ENCODE assay signal across 1 cellular context in genomic region chr20:35257175-35257909, GRCh38.
TF ChIP-seq lines count a peak whose summit lies in the region.

No MANE protein-coding gene starts in this region.

TF ChIP-seq in SK-N-SH, 30 proteins besides CTCF, POLR2A, EP300 and RAD21:
- TF ChIP-seq PBX3 (IDR thresholded peaks at IDR 0.05) = peak; percentile 31; the same call in 1 of the 2 replicates
- TF ChIP-seq TCF12 (IDR thresholded peaks at IDR 0.05) = peak; percentile 88
- no peak for TF ChIP-seq USF1 (IDR thresholded peaks at IDR 0.05; ENCODE audit: borderline replicate concordance, low read depth)
- TF ChIP-seq GATA2 (CRISPR knock-in tag; IDR thresholded peaks at IDR 0.05) = no peak
- TF ChIP-seq TEAD4 (IDR thresholded peaks at IDR 0.05; ENCODE audit: borderline replicate concordance, insufficient read depth) = 0 out of 2 replicates have a peak, but pooled peaks have one; percentile 55
- TF ChIP-seq SMC3 (IDR thresholded peaks at IDR 0.05; ENCODE audit: low read depth, low read length) = no peak
- peak; percentile 23; the same call in 1 of the 2 replicates for TF ChIP-seq ELF1 (IDR thresholded peaks at IDR 0.05)
- TF ChIP-seq CHD2 (IDR thresholded peaks at IDR 0.05; ENCODE audit: low read length, partially characterized antibody) = no peak
- TF ChIP-seq FOXM1 (IDR thresholded peaks at IDR 0.05; ENCODE audit: low read depth) = no peak
- TF ChIP-seq JUND (IDR thresholded peaks at IDR 0.05) = no peak
- TF ChIP-seq YY1 (IDR thresholded peaks at IDR 0.05; ENCODE audit: low read depth) = no peak
- no peak for TF ChIP-seq MEF2A (IDR thresholded peaks at IDR 0.05; ENCODE audit: borderline replicate concordance, low read depth)
- TF ChIP-seq USF2 (IDR thresholded peaks at IDR 0.05; ENCODE audit: borderline replicate concordance, low read depth, low read length) = no peak
- no peak for TF ChIP-seq POLR2AphosphoS5 (IDR thresholded peaks at IDR 0.05; ENCODE audit: low read depth, low read length)
- peak; percentile 78; the same call in 1 of the 2 replicates for TF ChIP-seq REST (IDR thresholded peaks at IDR 0.05; ENCODE audit: low read depth, low read length)
- no peak for TF ChIP-seq FOXJ3 (CRISPR knock-in tag; IDR thresholded peaks at IDR 0.05)
- TF ChIP-seq GABPA (IDR thresholded peaks at IDR 0.05; ENCODE audit: low read depth) = no peak
- TF ChIP-seq IRF3 (IDR thresholded peaks at IDR 0.05; ENCODE audit: low read depth, low read length) = no peak
- peak; percentile 50; the same call in 1 of the 2 replicates for TF ChIP-seq MAX (IDR thresholded peaks at IDR 0.05; ENCODE audit: low read depth)
- no peak for TF ChIP-seq EZH2phosphoT487 (IDR thresholded peaks at IDR 0.05; ENCODE audit: borderline replicate concordance, low read depth)
- TF ChIP-seq NFIC (IDR thresholded peaks at IDR 0.05; ENCODE audit: borderline replicate concordance) = peak; percentile 90
- TF ChIP-seq TAF1 (IDR thresholded peaks at IDR 0.05; ENCODE audit: borderline replicate concordance, low read depth, low read length) = no peak
- 0 out of 2 replicates have a peak, but pooled peaks have one; percentile 19 for TF ChIP-seq RXRA (IDR thresholded peaks at IDR 0.05; ENCODE audit: borderline replicate concordance, low read depth)
- TF ChIP-seq MXI1 (IDR thresholded peaks at IDR 0.05; ENCODE audit: low read depth, low read length) = no peak
- TF ChIP-seq RCOR1 (IDR thresholded peaks at IDR 0.05; ENCODE audit: low read length) = no peak
- peak; percentile 20; the same call in 1 of the 2 replicates for TF ChIP-seq FOSL2 (IDR thresholded peaks at IDR 0.05; ENCODE audit: borderline replicate concordance, low read depth)
- TF ChIP-seq RFX5 (IDR thresholded peaks at IDR 0.05; ENCODE audit: low read length) = no peak
